1 cellular context compared by ENCODE assay signal in genomic region chr20:64056889-64057627, GRCh38.
TF ChIP-seq lines count a peak whose summit lies in the region.

No MANE protein-coding gene starts in this region.

TF ChIP-seq in WTC11, 78 proteins besides CTCF, POLR2A, EP300 and RAD21 (continued from another document):
- TF ChIP-seq AR (CRISPR knock-in tag; IDR thresholded peaks at IDR 0.05) = no peak
- TF ChIP-seq, protein P1, sequence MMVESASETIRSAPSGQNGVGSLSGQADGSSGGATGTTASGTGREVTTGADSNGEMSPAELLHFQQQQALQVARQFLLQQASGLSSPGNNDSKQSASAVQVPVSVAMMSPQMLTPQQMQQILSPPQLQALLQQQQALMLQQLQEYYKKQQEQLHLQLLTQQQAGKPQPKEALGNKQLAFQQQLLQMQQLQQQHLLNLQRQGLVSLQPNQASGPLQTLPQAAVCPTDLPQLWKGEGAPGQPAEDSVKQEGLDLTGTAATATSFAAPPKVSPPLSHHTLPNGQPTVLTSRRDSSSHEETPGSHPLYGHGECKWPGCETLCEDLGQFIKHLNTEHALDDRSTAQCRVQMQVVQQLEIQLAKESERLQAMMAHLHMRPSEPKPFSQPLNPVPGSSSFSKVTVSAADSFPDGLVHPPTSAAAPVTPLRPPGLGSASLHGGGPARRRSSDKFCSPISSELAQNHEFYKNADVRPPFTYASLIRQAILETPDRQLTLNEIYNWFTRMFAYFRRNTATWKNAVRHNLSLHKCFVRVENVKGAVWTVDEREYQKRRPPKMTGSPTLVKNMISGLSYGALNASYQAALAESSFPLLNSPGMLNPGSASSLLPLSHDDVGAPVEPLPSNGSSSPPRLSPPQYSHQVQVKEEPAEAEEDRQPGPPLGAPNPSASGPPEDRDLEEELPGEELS (CRISPR knock-in tag; IDR thresholded peaks at IDR 0.05) = peak; percentile 41
- no peak for TF ChIP-seq PREB (CRISPR knock-in tag; IDR thresholded peaks at IDR 0.05; ENCODE audit: borderline replicate concordance)
- no peak for TF ChIP-seq FOXK1 (CRISPR knock-in tag; IDR thresholded peaks at IDR 0.05)
